ENCODE assay signal across 9 cellular contexts in genomic region chr1:151513626-151514101, GRCh38. TPM values are rescaled to one million over a fixed set of nuclear protein-coding genes. Genes with fewer than 3 reads are reported as not detected.
DNase-seq lines count a peak whose midpoint lies in the region; ATAC-seq and TF ChIP-seq lines count a peak whose summit lies in the region.
"Had no signal": no experiment of that assay in that cellular context is flagged by ENCODE, and none has a peak within 500 bp of the region (broad histone marks: within the 10 kb centered on the region; RNA-seq: fewer than 3 reads in every experiment).

No MANE protein-coding gene starts in this region.

- no peak overlapping the region for H3K27ac ChIP-seq in BLaER1
- peak overlapping the region; percentile 22; the same call in 1 of the 2 replicates for H3K27ac ChIP-seq in HUES6 (ENCODE audit: low read depth, low read length)
- H3K27ac ChIP-seq in right lobe of liver = peak overlapping the region; percentile 82 to 97 (median 90)

- no peak overlapping the region for H3K4me3 Mint-ChIP-seq in activated naive CD8-positive, alpha-beta T cell treated with anti-CD3 and anti-CD28 coated beads, Interleukin-2, amount 50 U/mL, for 24 hours

- no peak for TF ChIP-seq CTCF in right lobe of liver (IDR thresholded peaks at IDR 0.05)

- no peak for TF ChIP-seq POLR2A in right lobe of liver (IDR thresholded peaks at IDR 0.05)

- H3K27me3 ChIP-seq in BLaER1 (no peaks in the 10 kb centered on the region), HUES6 (ENCODE audit: control insufficient read depth, insufficient read depth, low read length) (no peaks in the 10 kb centered on the region), right lobe of liver (no peaks in the 10 kb centered on the region)

- no peak for ATAC-seq in activated naive CD8-positive, alpha-beta T cell treated with anti-CD3 and anti-CD28 coated beads, Interleukin-2, amount 50 U/mL, for 24 hours
- peak; percentile 61 to 76 (median 68) for ATAC-seq in right lobe of liver
- no peak for ATAC-seq in GM18519 (IDR thresholded peaks at IDR 0.05; ENCODE audit: low FRiP score, unreplicated experiment)
- no peak for ATAC-seq in GM21367 (IDR thresholded peaks at IDR 0.05; ENCODE audit: unreplicated experiment)

- H3K27me3 Mint-ChIP-seq in activated naive CD8-positive, alpha-beta T cell treated with anti-CD3 and anti-CD28 coated beads, Interleukin-2, amount 50 U/mL, for 24 hours = peaks cover 4% of the 10 kb centered on the region

- peak; percentile 19 for DNase-seq in activated naive CD8-positive, alpha-beta T cell treated with anti-CD3 and anti-CD28 coated beads, Interleukin-2, amount 50 U/mL, for 24 hours
- peak; percentile 85 to 96 (median 92) for DNase-seq in right lobe of liver
- DNase-seq in D341Med (ENCODE audit: low spot score) = no peak
- DNase-seq in cerebellar nuclear complex (lab: John Stamatoyannopoulos, UW) = no peak
- DNase-seq: NCI-H446 had no signal

- H3K4me2 ChIP-seq in BLaER1 = peak overlapping the region; percentile 93

- H3K36me3 ChIP-seq in BLaER1 = no peaks in the 10 kb centered on the region; the same call in 1 of the 2 replicates
- H3K36me3 ChIP-seq in HUES6 (ENCODE audit: control insufficient read depth, insufficient read depth, low read length) = peaks cover 6% of the 10 kb centered on the region
- H3K36me3 ChIP-seq in right lobe of liver = peaks cover 0 to 4% (median under 1%) of the 10 kb centered on the region in 4 donors

- intact Hi-C loops in right lobe of liver (cut with DNase I) = no loop called here

- no peaks in the 10 kb centered on the region for H3K36me3 Mint-ChIP-seq in activated naive CD8-positive, alpha-beta T cell treated with anti-CD3 and anti-CD28 coated beads, Interleukin-2, amount 50 U/mL, for 24 hours (ENCODE audit: low read depth)

- 19% methylated on average over 3 of the region's 6 CpGs for WGBS in right lobe of liver (ENCODE audit: insufficient coverage, low coverage, low lambda C conversion rate, missing lambda C conversion rate)

- H3K4me3 ChIP-seq in BLaER1 (no peak overlapping the region), HUES6 (ENCODE audit: low read depth, low read length) (peak overlapping the region; percentile 70), right lobe of liver (peak overlapping the region in 2 of 3 donors; percentile 67 to 72)

- H4K20me1 ChIP-seq in BLaER1 = no peaks in the 10 kb centered on the region

- no peak overlapping the region for H3K27ac Mint-ChIP-seq in activated naive CD8-positive, alpha-beta T cell treated with anti-CD3 and anti-CD28 coated beads, Interleukin-2, amount 50 U/mL, for 24 hours

- H3K9ac ChIP-seq in BLaER1 (no peak overlapping the region), HUES6 (ENCODE audit: low read length) (peak overlapping the region; percentile 70)

- H3K9me3 Mint-ChIP-seq in activated naive CD8-positive, alpha-beta T cell treated with anti-CD3 and anti-CD28 coated beads, Interleukin-2, amount 50 U/mL, for 24 hours = no peaks in the 10 kb centered on the region

- H3K9me3 ChIP-seq in BLaER1 = no peaks in the 10 kb centered on the region
- no peaks in the 10 kb centered on the region for H3K9me3 ChIP-seq in HUES6 (ENCODE audit: control insufficient read depth, insufficient read depth, low read depth, low read length)
- no peaks in the 10 kb centered on the region for H3K9me3 ChIP-seq in right lobe of liver

- peaks cover 29% of the 10 kb centered on the region for H3K4me1 Mint-ChIP-seq in activated naive CD8-positive, alpha-beta T cell treated with anti-CD3 and anti-CD28 coated beads, Interleukin-2, amount 50 U/mL, for 24 hours

- H3K4me1 ChIP-seq in BLaER1 (peaks cover 47% of the 10 kb centered on the region), HUES6 (ENCODE audit: control insufficient read depth, insufficient read depth, low read length) (peaks cover 44% of the 10 kb centered on the region), right lobe of liver (peaks cover 0 to 61% (median 15%) of the 10 kb centered on the region in 4 donors)

RNA-seq across cellular contexts. Expression of gene CGN, which starts 2.5 kb away (rescaled TPM):
- 10 to 100 TPM; 15.9 to 65.4 (median 38.6) TPM for total RNA-seq in right lobe of liver

RNA-seq across cellular contexts. Expression of gene TUFT1, which starts 26.4 kb away (rescaled TPM):
- 1 to 10 TPM; 1.6 to 8.0 (median 3.1) TPM for total RNA-seq in right lobe of liver

RNA-seq across cellular contexts. Expression of gene POGZ, which starts 54.4 kb away (rescaled TPM):
- 10 to 100 TPM; 13.5 to 44.9 (median 29.9) TPM for total RNA-seq in right lobe of liver

Comparison
In these comparisons a context has a peak if more than half of its experiments do, and no peak if none do; other contexts are left out.
1. ATAC-seq: peak in right lobe of liver (4 of 4); none in activated naive CD8-positive, alpha-beta T cell treated with anti-CD3 and anti-CD28 coated beads, Interleukin-2, amount 50 U/mL, for 24 hours (single experiment), GM18519 (single experiment) and GM21367 (single experiment).
2. DNase-seq: peak in activated naive CD8-positive, alpha-beta T cell treated with anti-CD3 and anti-CD28 coated beads, Interleukin-2, amount 50 U/mL, for 24 hours (single experiment) and right lobe of liver (3 of 3); none in D341Med (single experiment) and cerebellar nuclear complex (0 of 2).